27 cellular contexts compared by ENCODE assay signal in genomic region chr22:22598144-22598543, GRCh38. TPM values are rescaled to one million over a fixed set of nuclear protein-coding genes. Genes with fewer than 3 reads are reported as not detected.
A peak's percentile ranks its signal among the peaks of the same experiment; 100 is the strongest.
DNase-seq lines count a peak whose midpoint lies in the region; ATAC-seq, FAIRE-seq and TF ChIP-seq lines count a peak whose summit lies in the region.
"Had no signal": no experiment of that assay in that cellular context is flagged by ENCODE, and none has a peak within 500 bp of the region (broad histone marks: within the 10 kb centered on the region; RNA-seq: fewer than 3 reads in every experiment).

No MANE protein-coding gene starts in this region.

- TF ChIP-seq CTCF in K562 (IDR thresholded peaks at IDR 0.05 in 2 of 3, conservative IDR thresholded peaks at IDR 0.05 in 1 of 3; ENCODE audit: insufficient read depth in 2 of 3, low read depth in 1 of 3, low read length in 3 of 3): no peak

- no peak for FAIRE-seq in K562 (lab: Jason Lieb, UNC)
- FAIRE-seq: G401.6, GM19239, H54 had no signal

- no peaks in the 10 kb centered on the region for H3K36me3 ChIP-seq in BLaER1
- no peaks in the 10 kb centered on the region for H3K36me3 ChIP-seq in K562 (ENCODE audit: control insufficient read depth, insufficient read depth, low read length)
- no peaks in the 10 kb centered on the region for H3K36me3 ChIP-seq in neuronal stem cell (replicated peaks in 1 of 2; ENCODE audit: control insufficient read depth in 2 of 2, insufficient read depth in 2 of 2, low read length in 2 of 2)
- H3K36me3 ChIP-seq in GM23248 (ENCODE audit: low read depth): no peaks in the 10 kb centered on the region
- H3K36me3 ChIP-seq: BE2C, SJSA1 had no signal

- H3K79me1 ChIP-seq in neuronal stem cell (ENCODE audit: low read depth, low read length): no peaks in the 10 kb centered on the region

- no peaks in the 10 kb centered on the region for H4K20me1 ChIP-seq in BLaER1
- H4K20me1 ChIP-seq in K562 (replicated peaks; ENCODE audit: control insufficient read depth, insufficient read depth, low read length): peaks cover 28% of the 10 kb centered on the region
- no peaks in the 10 kb centered on the region for H4K20me1 ChIP-seq in GM23248 (ENCODE audit: insufficient read depth)

- no peak overlapping the region for H2AFZ ChIP-seq in K562 (ENCODE audit: low read depth, low read length)
- no peak overlapping the region for H2AFZ ChIP-seq in neuronal stem cell (ENCODE audit: low read length)
- H2AFZ ChIP-seq in GM23248: no peak overlapping the region

- DNase-seq in MV-4-11 (lab: John Stamatoyannopoulos, UW) (peak; percentile 15), K562 (ENCODE audit: extremely low read depth in 1 of 4, low spot score in 3 of 4) (peak in 1 of 4 experiments; percentile 37), neuronal stem cell (ENCODE audit: low spot score) (no peak), NOMO-1 (lab: John Stamatoyannopoulos, UW; ENCODE audit: unreplicated experiment in 2 of 2) (no peak), GM23248 (no peak)
- DNase-seq in stimulated activated CD4-positive, alpha-beta T cell treated with anti-CD3 and anti-CD28 coated beads, Interleukin-2, amount 100 ng/mL, for 24 hours: no peak
- DNase-seq: 8988T; ACHN; BE2C; CD4-positive, alpha-beta T cell; IMR-90; MM.1S; NCI-H1048; NCI-H1417 treated with DMSO at 0.1 percent for 48 hours; NCI-H187 treated with DMSO at 0.1 percent for 48 hours; NCI-H2171 treated with DMSO at 0.1 percent for 48 hours; NCI-H345; NCI-H524; NCI-H774; Right ventricle myocardium superior; RPMI8226 had no signal

- H3K79me2 ChIP-seq in K562 (ENCODE audit: control insufficient read depth, insufficient read depth, low read length): no peaks in the 10 kb centered on the region
- no peaks in the 10 kb centered on the region for H3K79me2 ChIP-seq in GM23248 (ENCODE audit: insufficient read depth)

- H2BK120ac ChIP-seq in neuronal stem cell (ENCODE audit: low read depth, low read length): no peak overlapping the region

- TF ChIP-seq RAD21 in K562 (CRISPR knock-in tag; conservative IDR thresholded peaks at IDR 0.05 in 1 of 2, IDR thresholded peaks at IDR 0.05 in 1 of 2): no peak

- peaks cover 49% of the 10 kb centered on the region for H3K4me1 ChIP-seq in BLaER1
- no peaks in the 10 kb centered on the region for H3K4me1 ChIP-seq in K562 (replicated peaks in 1 of 2; ENCODE audit: control insufficient read depth in 2 of 2, insufficient read depth in 2 of 2, low read length in 2 of 2)
- H3K4me1 ChIP-seq in neuronal stem cell (ENCODE audit: control insufficient read depth in 2 of 2, insufficient read depth in 1 of 2, low read depth in 1 of 2, low read length in 2 of 2): no peaks in the 10 kb centered on the region
- H3K4me1 ChIP-seq in GM23248 (ENCODE audit: insufficient read depth): no peaks in the 10 kb centered on the region
- H3K4me1 ChIP-seq: BE2C, SJSA1 had no signal

- WGBS in K562 (ENCODE audit: insufficient coverage, low coverage, missing lambda C conversion rate): under 1% methylated on average over 5 of the region's 5 CpGs
- no CpG with 5 or more reads among the region's 5 CpGs for WGBS in neuronal stem cell (ENCODE audit: extremely low coverage in 2 of 2, insufficient read length in 2 of 2, insufficient replicate concordance in 1 of 2), 2 donors
- WGBS in GM23248 (ENCODE audit: low coverage in 1 of 2, low lambda C conversion rate in 2 of 2, missing lambda C conversion rate in 2 of 2), 2 experiments: 17 to 19% methylated on average over 5 of the region's 5 CpGs

- H2BK15ac ChIP-seq in neuronal stem cell (ENCODE audit: low read length): no peak overlapping the region

- no peak overlapping the region for H3K14ac ChIP-seq in neuronal stem cell (ENCODE audit: low read length)

- no peak overlapping the region for H3K18ac ChIP-seq in neuronal stem cell (ENCODE audit: low read length)

- no peak for TF ChIP-seq EP300 in K562 (IDR thresholded peaks at IDR 0.05; ENCODE audit: low read length)

- H3K9me3 ChIP-seq in BLaER1 (no peaks in the 10 kb centered on the region), K562 (replicated peaks; ENCODE audit: control insufficient read depth, insufficient read depth, low read depth, low read length) (no peaks in the 10 kb centered on the region), neuronal stem cell (replicated peaks in 1 of 2; ENCODE audit: control insufficient read depth in 2 of 2, insufficient read depth in 1 of 2, low read depth in 1 of 2, low read length in 2 of 2) (peaks cover 0 to 2% of the 10 kb centered on the region in 2 donors), GM23248 (ENCODE audit: low read depth) (no peaks in the 10 kb centered on the region)
- H3K9me3 ChIP-seq: BE2C, SJSA1 had no signal

- no TSS peak for BruUV-seq in K562 (replicated peaks; lab: Mats Ljungman, UMichigan)

- H2BK5ac ChIP-seq in neuronal stem cell (ENCODE audit: low read length): no peak overlapping the region

- H3K23ac ChIP-seq in neuronal stem cell (ENCODE audit: low read depth, low read length, poor library complexity): peak overlapping the region; percentile 1

- no peaks in the 10 kb centered on the region for H3K9me2 ChIP-seq in GM23248 (ENCODE audit: insufficient read depth)

- no peak overlapping the region for H2AK5ac ChIP-seq in neuronal stem cell (ENCODE audit: low read depth, low read length)

- TF ChIP-seq POLR2A in K562 (conservative IDR thresholded peaks at IDR 0.05): no peak

- H3K9ac ChIP-seq in BLaER1 (no peak overlapping the region), K562 (ENCODE audit: insufficient read depth in 1 of 2, low read depth in 2 of 2, low read length in 2 of 2) (no peak overlapping the region), neuronal stem cell (ENCODE audit: low read depth, low read length, poor library complexity) (no peak overlapping the region), GM23248 (no peak overlapping the region)
- H3K9ac ChIP-seq: KMS-11 had no signal

- H4K91ac ChIP-seq in neuronal stem cell (ENCODE audit: low read depth, low read length, poor library complexity): no peak overlapping the region

- POLR2A ChIA-PET in K562 (lab: Yijun Ruan, JAX): interaction anchor here (0.7 to 6.1 kb wide), 11 partner anchors 9 to 384 kb away, joined by 3 to 76 read pairs (median 5); partner anchors contain the start of gene PRAME

- no peak overlapping the region for H2BK12ac ChIP-seq in neuronal stem cell (ENCODE audit: low read length)

- ATAC-seq in K562: no peak

- no peak overlapping the region; the same call in 1 of the 2 replicates for H3K27ac ChIP-seq in BLaER1
- H3K27ac ChIP-seq in K562 (ENCODE audit: extremely low read depth, low read depth, low read length): no peak overlapping the region
- H3K27ac ChIP-seq in neuronal stem cell (replicated peaks; ENCODE audit: low read length): no peak overlapping the region
- no peak overlapping the region for H3K27ac ChIP-seq in GM23248
- H3K27ac ChIP-seq: KMS-11, SJSA1 had no signal

- in situ Hi-C loops in K562 (cut with MboI) (loop anchor here (10.0 kb wide), 1 partner anchor 1473 kb away; no protein-coding TSS in a partner anchor), GM23248 (cut with MboI) (no loop called here)

- no peak overlapping the region for H4K8ac ChIP-seq in neuronal stem cell (ENCODE audit: low read depth, low read length)

- no peak overlapping the region for H3K4ac ChIP-seq in neuronal stem cell (ENCODE audit: low read length)

- intact Hi-C loops in K562 (cut with micrococcal nuclease): no loop called here

- no peaks in the 10 kb centered on the region for H3F3A ChIP-seq in GM23248 (ENCODE audit: insufficient read depth)

- H3K27me3 ChIP-seq in BLaER1 (no peaks in the 10 kb centered on the region), K562 (ENCODE audit: control insufficient read depth in 2 of 2, insufficient read depth in 2 of 2, low read length in 2 of 2) (peaks cover 47 to 57% of the 10 kb centered on the region in 2 experiments), neuronal stem cell (ENCODE audit: control insufficient read depth in 3 of 3, insufficient read depth in 3 of 3, low read depth in 1 of 3, low read length in 3 of 3) (no peaks in the 10 kb centered on the region), GM23248 (replicated peaks; ENCODE audit: insufficient read depth) (peaks cover 15% of the 10 kb centered on the region)

- CTCF ChIA-PET in K562 (lab: Yijun Ruan, JAX; ENCODE audit: low intra/inter-chr PET ratio): interaction anchor here (1.0 to 1.1 kb wide), 2 partner anchors 12 to 18 kb away, joined by 3 to 5 read pairs; no protein-coding TSS in a partner anchor

- H3K9me1 ChIP-seq in K562 (ENCODE audit: control insufficient read depth, insufficient read depth, low read length): peaks cover 8% of the 10 kb centered on the region

- H3K4me3 ChIP-seq in BLaER1: no peak overlapping the region
- no peak overlapping the region for H3K4me3 ChIP-seq in K562
- H3K4me3 ChIP-seq in neuronal stem cell (ENCODE audit: low read length in 2 of 2): no peak overlapping the region
- no peak overlapping the region for H3K4me3 ChIP-seq in GM23248
- H3K4me3 ChIP-seq: SJSA1 had no signal

- H3K4me2 ChIP-seq in BLaER1: peak overlapping the region; percentile 84
- H3K4me2 ChIP-seq in K562 (ENCODE audit: insufficient read depth, low read length): no peak overlapping the region
- no peak overlapping the region for H3K4me2 ChIP-seq in neuronal stem cell (ENCODE audit: insufficient read depth, low read length, poor library complexity, severe bottlenecking)
- no peak overlapping the region for H3K4me2 ChIP-seq in GM23248 (ENCODE audit: unreplicated experiment)
- H3K4me2 ChIP-seq: KMS-11 had no signal

RNA-seq across cellular contexts. Expression of gene PRAME, which starts 39.1 kb away (rescaled TPM):
- total RNA-seq in K562 (2011; cell fraction: chromatin; rRNA removed; ENCODE audit: low replicate concordance): 1,035 and 1,246 TPM in 2 replicates
- 1,013 and 1,088 TPM in 2 replicates for total RNA-seq in K562 (2011; cell fraction: nucleolus; rRNA removed)
- 943 and 1,014 TPM in 2 replicates for total RNA-seq in K562 (2011; cell fraction: nucleoplasm; rRNA removed)
- total RNA-seq in K562 (2014; rRNA removed): 968 and 1,107 TPM in 2 replicates
- total RNA-seq in K562 (2014; rRNA removed; fragmentation: Illumina TruSeq; extraction: Trizol): 993 and 1,024 TPM in 2 replicates
- total RNA-seq in K562 (2015; rRNA removed; fragmentation: Illumina TruSeq; extraction: Trizol): 1,048 and 1,089 TPM in 2 replicates
- 1,138 and 1,201 TPM in 2 replicates for total RNA-seq in K562 (2021)
- 2,141 and 2,474 TPM in 2 replicates for polyA plus RNA-seq in K562 (2011; rRNA removed)
- polyA plus RNA-seq in K562 (2011; cell fraction: cytosol; rRNA removed): 2,488 and 2,726 TPM in 2 replicates
- 3,679 and 4,057 TPM in 2 replicates for polyA plus RNA-seq in K562 (2011; cell fraction: nucleus; rRNA removed)
- polyA plus RNA-seq in K562 (2012): 1,108 and 1,453 TPM in 2 replicates
- polyA plus RNA-seq in K562 (2014; fragmentation: Illumina TruSeq; extraction: Trizol): 1,536 and 1,589 TPM in 2 replicates
- 1,000 to 10,000 TPM in 1 of 2 experiments, 100 to 1,000 TPM in 1; 662 to 1,142 TPM for polyA plus RNA-seq in K562 (2014; fragmentation: Nextera tagmentation; extraction: Ambion mirVana)
- polyA plus RNA-seq in K562 (2014; rRNA removed): 1,519 and 1,644 TPM in 2 replicates
- polyA minus RNA-seq in K562 (2011; rRNA and poly(A)+ RNA removed): 1,022 and 1,144 TPM in 2 replicates
- polyA minus RNA-seq in K562 (2011; cell fraction: cytosol; rRNA and poly(A)+ RNA removed): 512 and 653 TPM in 2 replicates
- polyA minus RNA-seq in K562 (2011; cell fraction: nucleus; rRNA and poly(A)+ RNA removed): 275 and 419 TPM in 2 replicates
- polyA plus RNA-seq in neuronal stem cell (2013, experiment 1 of 2): 0.07 TPM
- polyA plus RNA-seq in neuronal stem cell (2013, experiment 2 of 2): 0.07 TPM
- total RNA-seq in GM23248 (2014; rRNA removed; shearing (Covaris generic)): not detected in 2 replicates
- not detected in 2 replicates for polyA plus RNA-seq in GM23248 (2016; fragmentation: Nextera tagmentation; extraction: Ambion mirVana)
- total RNA-seq: CD4-positive, alpha-beta T cell; IMR-90; Right ventricle myocardium superior had no signal
- polyA plus RNA-seq: IMR-90 had no signal

RNA-seq across cellular contexts. Expression of gene GGTLC2, which starts 46.3 kb away (rescaled TPM):
- total RNA-seq in K562 (2011; cell fraction: chromatin; rRNA removed; ENCODE audit: low replicate concordance): not detected in 2 replicates
- not detected in 2 replicates for total RNA-seq in K562 (2011; cell fraction: nucleolus; rRNA removed)
- not detected in 2 replicates for total RNA-seq in K562 (2011; cell fraction: nucleoplasm; rRNA removed)
- total RNA-seq in K562 (2014; rRNA removed) (not detected in 2 replicates), K562 (2014; rRNA removed; fragmentation: Illumina TruSeq; extraction: Trizol) (not detected in 2 replicates), K562 (2015; rRNA removed; fragmentation: Illumina TruSeq; extraction: Trizol) (not detected in 2 replicates), K562 (2021) (not detected in 2 replicates)
- polyA plus RNA-seq in K562 (2011; rRNA removed) (not detected in 2 replicates), K562 (2014; fragmentation: Illumina TruSeq; extraction: Trizol) (not detected in 2 replicates), K562 (2014; fragmentation: Nextera tagmentation; extraction: Ambion mirVana) (not detected), K562 (2014; rRNA removed) (not detected in 2 replicates), GM23248 (2016; fragmentation: Nextera tagmentation; extraction: Ambion mirVana) (not detected in 2 replicates)
- not detected in 2 replicates for polyA plus RNA-seq in K562 (2011; cell fraction: cytosol; rRNA removed)
- polyA plus RNA-seq in K562 (2011; cell fraction: nucleus; rRNA removed): not detected in 2 replicates
- not detected in 2 replicates for polyA plus RNA-seq in K562 (2012)
- polyA minus RNA-seq in K562 (2011; rRNA and poly(A)+ RNA removed): not detected in 2 replicates
- not detected in 2 replicates for polyA minus RNA-seq in K562 (2011; cell fraction: cytosol; rRNA and poly(A)+ RNA removed)
- polyA minus RNA-seq in K562 (2011; cell fraction: nucleus; rRNA and poly(A)+ RNA removed): not detected in 2 replicates
- not detected for polyA plus RNA-seq in neuronal stem cell (2013, experiment 1 of 2)
- not detected for polyA plus RNA-seq in neuronal stem cell (2013, experiment 2 of 2)
- total RNA-seq in GM23248 (2014; rRNA removed; shearing (Covaris generic)): not detected in 2 replicates
- total RNA-seq: CD4-positive, alpha-beta T cell; IMR-90; Right ventricle myocardium superior; SJSA1 had no signal

Comparison
In these comparisons a context has a peak if more than half of its experiments do, and no peak if none do; other contexts are left out.
1. RNA of gene PRAME, which starts 39.1 kb away (total RNA-seq): 943 to 1,246 TPM in K562; not detected in GM23248; every median in the first group is over 100 times any median in the second.